20 cellular contexts compared by ENCODE assay signal in genomic region chr2:10733584-10733958, GRCh38. TPM values are rescaled to one million over a fixed set of nuclear protein-coding genes. Genes with fewer than 3 reads are reported as not detected.
DNase-seq lines count a peak whose midpoint lies in the region; ATAC-seq, FAIRE-seq and TF ChIP-seq lines count a peak whose summit lies in the region.
"Had no signal": no experiment of that assay in that cellular context is flagged by ENCODE, and none has a peak within 500 bp of the region (broad histone marks: within the 10 kb centered on the region; RNA-seq: fewer than 3 reads in every experiment).

No MANE protein-coding gene starts in this region.

- no peak overlapping the region for H3K27ac ChIP-seq in HepG2 (ENCODE audit: extremely low read length, insufficient read depth, low read length)
- H3K27ac ChIP-seq in right lobe of liver, result no peak overlapping the region
- H3K27ac ChIP-seq in Peyer's patch, result no peak overlapping the region
- H3K27ac ChIP-seq: PC-9, SJSA1 had no signal

- BruUV-seq in HepG2 (replicated peaks; lab: Mats Ljungman, UMichigan), result no TSS peak

- peak; percentile 31 for DNase-seq in DMS79 treated with DMSO at 0.1 percent for 48 hours (lab: John Stamatoyannopoulos, UW)
- no peak for DNase-seq in DMS79 (lab: John Stamatoyannopoulos, UW)
- DNase-seq in HepG2 (ENCODE audit: low spot score), result no peak
- DNase-seq in right lobe of liver, result no peak
- DNase-seq in iPS-NIHi7 (ENCODE audit: extremely low spot score), result peak; percentile 5
- no peak for DNase-seq in stimulated activated CD4-positive, alpha-beta T cell treated with anti-CD3 and anti-CD28 coated beads, Interleukin-4, amount 100 ng/mL, for 24 hours
- DNase-seq in Peyer's patch, result no peak
- DNase-seq: 8988T; BE2C; CD4-positive, alpha-beta T cell; GDM1; NCI-H1105; PC-9; SW 1271 had no signal

- H4K20me1 ChIP-seq in HepG2 (ENCODE audit: insufficient read depth, low read length), result no peaks in the 10 kb centered on the region

- no peak for TF ChIP-seq EP300 in HepG2 (IDR thresholded peaks at IDR 0.05; ENCODE audit: low read depth in 2 of 2, low read length in 2 of 2)
- no peak for TF ChIP-seq EP300 in HepG2 (CRISPR knock-in tag; IDR thresholded peaks at IDR 0.05; ENCODE audit: borderline replicate concordance)

- H2AFZ ChIP-seq in HepG2 (ENCODE audit: low read length), result no peak overlapping the region
- H2AFZ ChIP-seq: GM23338, PC-9 had no signal

- H3K79me2 ChIP-seq in HepG2 (ENCODE audit: insufficient read depth, low read length), result no peaks in the 10 kb centered on the region

- POLR2A ChIA-PET in HepG2 (lab: Yijun Ruan, JAX), result no interaction called here

- in situ Hi-C loops in HepG2 (cut with HindIII; ENCODE audit: extremely low pct_ligation_motif_present, low pct_unique_long_range_greater_than_20kb), result no loop called here

- no peak for FAIRE-seq in HepG2 (lab: Jason Lieb, UNC)
- FAIRE-seq: GM12891, GM18507 had no signal

- H3K4me3 ChIP-seq in HepG2 (replicated peaks in 1 of 3; ENCODE audit: insufficient read depth in 1 of 3, low read depth in 2 of 3, low read length in 3 of 3) (no peak overlapping the region), right lobe of liver (no peak overlapping the region), Peyer's patch (no peak overlapping the region)
- H3K4me3 ChIP-seq: GM23338, PC-9, SJSA1 had no signal

- WGBS in HepG2 (ENCODE audit: low lambda C conversion rate), result 27% methylated on average over 6 of the region's 6 CpGs
- WGBS in right lobe of liver (ENCODE audit: insufficient coverage, low coverage, low lambda C conversion rate, missing lambda C conversion rate), result 33% methylated on average over 6 of the region's 6 CpGs

- ATAC-seq in HepG2, result peak; percentile 17; the same call in 1 of the 3 replicates
- no peak for ATAC-seq in right lobe of liver
- ATAC-seq in HG03108 (IDR thresholded peaks at IDR 0.05; ENCODE audit: unreplicated experiment), result no peak
- ATAC-seq: GM23338 had no signal

- H3K36me3 ChIP-seq in HepG2 (replicated peaks in 1 of 2; ENCODE audit: control insufficient read depth in 1 of 2, insufficient read depth in 2 of 2, low read length in 2 of 2) (no peaks in the 10 kb centered on the region), right lobe of liver (no peaks in the 10 kb centered on the region), Peyer's patch (no peaks in the 10 kb centered on the region)
- H3K36me3 ChIP-seq: BE2C, SJSA1 had no signal

- no peaks in the 10 kb centered on the region for H3K9me3 ChIP-seq in HepG2 (ENCODE audit: low read length)
- no peaks in the 10 kb centered on the region for H3K9me3 ChIP-seq in right lobe of liver
- no peaks in the 10 kb centered on the region for H3K9me3 ChIP-seq in Peyer's patch
- H3K9me3 ChIP-seq: BE2C, SJSA1 had no signal

- intact Hi-C loops in HepG2 (cut with micrococcal nuclease; ENCODE audit: unreplicated experiment), result no loop called here
- intact Hi-C loops in right lobe of liver (cut with DNase I), result no loop called here

- TF ChIP-seq RAD21 in HepG2 (CRISPR knock-in tag; IDR thresholded peaks at IDR 0.05), result no peak

- no peak overlapping the region for H3K4me2 ChIP-seq in HepG2 (ENCODE audit: low read depth, low read length)
- H3K4me2 ChIP-seq: GM23338, PC-9 had no signal

- H3K4me1 ChIP-seq in HepG2 (ENCODE audit: insufficient read depth, low read length) (peaks cover 14% of the 10 kb centered on the region), right lobe of liver (peaks cover 0 to 9% (median 0%) of the 10 kb centered on the region in 4 donors), Peyer's patch (no peaks in the 10 kb centered on the region)
- H3K4me1 ChIP-seq: BE2C, SJSA1 had no signal

- peaks cover 0 to 31% of the 10 kb centered on the region in 2 experiments; a peak in 2 of 5 replicates for H3K27me3 ChIP-seq in HepG2 (ENCODE audit: control insufficient read depth in 1 of 2, insufficient read depth in 2 of 2, low read length in 2 of 2)
- no peaks in the 10 kb centered on the region for H3K27me3 ChIP-seq in right lobe of liver
- H3K27me3 ChIP-seq in Peyer's patch, result no peaks in the 10 kb centered on the region
- H3K27me3 ChIP-seq: BE2C, SJSA1 had no signal

- H3K9ac ChIP-seq in HepG2 (ENCODE audit: insufficient read depth, low read depth, low read length), result no peak overlapping the region

- no peak for TF ChIP-seq POLR2A in HepG2 (IDR thresholded peaks at IDR 0.05; ENCODE audit: insufficient read depth in 1 of 2, low read depth in 2 of 2, low read length in 2 of 2)
- no peak for TF ChIP-seq POLR2A in right lobe of liver (IDR thresholded peaks at IDR 0.05)
- no peak for TF ChIP-seq POLR2A in Peyer's patch (IDR thresholded peaks at IDR 0.05)

- CTCF ChIA-PET in HepG2 (lab: Yijun Ruan, JAX; ENCODE audit: low intra/inter-chr PET ratio, low total read pairs), result no interaction called here

- TF ChIP-seq CTCF in HepG2 (CRISPR knock-in tag; IDR thresholded peaks at IDR 0.05) (no peak), right lobe of liver (IDR thresholded peaks at IDR 0.05) (no peak), Peyer's patch (IDR thresholded peaks at IDR 0.05) (no peak)

TF ChIP-seq in HepG2, 621 proteins besides CTCF, POLR2A, EP300 and RAD21:
- TF ChIP-seq CENPT (CRISPR knock-in tag; IDR thresholded peaks at IDR 0.05; ENCODE audit: low read depth) (no peak), NR2F2 (IDR thresholded peaks at IDR 0.05; ENCODE audit: borderline replicate concordance, low read depth) (no peak)

RNA-seq across cellular contexts. Expression of gene ATP6V1C2, which starts 12.1 kb away (rescaled TPM):
- total RNA-seq in HepG2 (2016; rRNA removed; fragmentation: Illumina TruSeq; extraction: Trizol), result 0.04 TPM in 1 of 2 replicates, not detected in the other
- not detected in 2 replicates for total RNA-seq in HepG2 (2016; cell fraction: cytosol; rRNA removed; fragmentation: Illumina TruSeq; extraction: Trizol; ENCODE audit: low read depth)
- 0.04 TPM in 1 of 2 replicates, not detected in the other for total RNA-seq in HepG2 (2016; cell fraction: insoluble cytoplasmic fraction; rRNA removed; fragmentation: Illumina TruSeq; extraction: Trizol)
- not detected in 2 replicates for total RNA-seq in HepG2 (2016; cell fraction: membrane; rRNA removed; fragmentation: Illumina TruSeq; extraction: Trizol)
- total RNA-seq in HepG2 (2016; cell fraction: nucleus; rRNA removed; fragmentation: Illumina TruSeq; extraction: Trizol), result 0.09 TPM in 1 of 2 replicates, not detected in the other
- 0.10 and 0.29 TPM in 2 replicates for polyA plus RNA-seq in HepG2 (2011; rRNA removed)
- polyA plus RNA-seq in HepG2 (2011; cell fraction: cytosol; rRNA removed), result 0.05 TPM in 2 replicates
- 0.36 and 2.7 TPM in 2 replicates for polyA plus RNA-seq in HepG2 (2011; cell fraction: nucleus; rRNA removed)
- polyA plus RNA-seq in HepG2 (2012), result 1.4 and 1.5 TPM in 2 replicates
- polyA plus RNA-seq in HepG2 (2016; cell fraction: cytosol; fragmentation: Illumina TruSeq; extraction: Trizol; ENCODE audit: low read depth), result not detected in 2 replicates
- polyA plus RNA-seq in HepG2 (2016; cell fraction: insoluble cytoplasmic fraction; fragmentation: Illumina TruSeq; extraction: Trizol; ENCODE audit: low read depth), result not detected in 2 replicates
- not detected in 2 replicates for polyA plus RNA-seq in HepG2 (2016; cell fraction: membrane; fragmentation: Illumina TruSeq; extraction: Trizol; ENCODE audit: low read depth)
- not detected in 2 replicates for polyA plus RNA-seq in HepG2 (2016; cell fraction: nucleus; fragmentation: Illumina TruSeq; extraction: Trizol; ENCODE audit: insufficient read depth, low read depth)
- polyA minus RNA-seq in HepG2 (2011; rRNA and poly(A)+ RNA removed; ENCODE audit: low replicate concordance), result 7.5 TPM in 1 of 2 replicates, not detected in the other
- polyA minus RNA-seq in HepG2 (2011; cell fraction: cytosol; rRNA and poly(A)+ RNA removed), result 0.44 and 0.69 TPM in 2 replicates
- polyA minus RNA-seq in HepG2 (2011; cell fraction: nucleus; rRNA and poly(A)+ RNA removed), result 0.12 TPM in 1 of 2 replicates, not detected in the other
- total RNA-seq in right lobe of liver, result under 1 TPM in 2 of 6 experiments, not detected in 4; 0.12 to 0.22 TPM
- 10 to 100 TPM in 1 of 4 donors, under 1 TPM in 2, not detected in 1; 0.47 to 37.1 (median 0.54) TPM for total RNA-seq in Peyer's patch
- total RNA-seq: CD4-positive, alpha-beta T cell; PC-9; T-helper 2 cell treated with Interferon-gamma antibody and Interleukin-4, amounts not matched to agents 100 ng/mL and 5 ng/mL, for 36 hours had no signal

RNA-seq across cellular contexts. Expression of gene NOL10, which starts 43.8 kb away (rescaled TPM):
- total RNA-seq in HepG2 (2016; rRNA removed; fragmentation: Illumina TruSeq; extraction: Trizol) (63.0 and 93.7 TPM in 2 replicates), right lobe of liver (10 to 100 TPM in 5 of 6 experiments, 1 to 10 TPM in 1; 7.9 to 16.7 (median 11.5) TPM), Peyer's patch (10 to 100 TPM; 14.4 to 29.7 (median 16.1) TPM)
- total RNA-seq in HepG2 (2016; cell fraction: cytosol; rRNA removed; fragmentation: Illumina TruSeq; extraction: Trizol; ENCODE audit: low read depth), result 30.6 and 36.8 TPM in 2 replicates
- 58.7 and 94.5 TPM in 2 replicates for total RNA-seq in HepG2 (2016; cell fraction: insoluble cytoplasmic fraction; rRNA removed; fragmentation: Illumina TruSeq; extraction: Trizol)
- total RNA-seq in HepG2 (2016; cell fraction: membrane; rRNA removed; fragmentation: Illumina TruSeq; extraction: Trizol), result 26.0 and 30.7 TPM in 2 replicates
- total RNA-seq in HepG2 (2016; cell fraction: nucleus; rRNA removed; fragmentation: Illumina TruSeq; extraction: Trizol), result 48.0 TPM in 2 replicates
- polyA plus RNA-seq in HepG2 (2011; rRNA removed), result 20.1 and 23.0 TPM in 2 replicates
- 9.8 and 14.8 TPM in 2 replicates for polyA plus RNA-seq in HepG2 (2011; cell fraction: cytosol; rRNA removed)
- polyA plus RNA-seq in HepG2 (2011; cell fraction: nucleus; rRNA removed), result 13.3 and 15.1 TPM in 2 replicates
- polyA plus RNA-seq in HepG2 (2012), result 20.6 and 28.7 TPM in 2 replicates
- 7.3 and 8.1 TPM in 2 replicates for polyA plus RNA-seq in HepG2 (2016; cell fraction: cytosol; fragmentation: Illumina TruSeq; extraction: Trizol; ENCODE audit: low read depth)
- 76.1 and 78.2 TPM in 2 replicates for polyA plus RNA-seq in HepG2 (2016; cell fraction: insoluble cytoplasmic fraction; fragmentation: Illumina TruSeq; extraction: Trizol; ENCODE audit: low read depth)
- polyA plus RNA-seq in HepG2 (2016; cell fraction: membrane; fragmentation: Illumina TruSeq; extraction: Trizol; ENCODE audit: low read depth), result 13.2 and 13.8 TPM in 2 replicates
- 41.1 and 41.6 TPM in 2 replicates for polyA plus RNA-seq in HepG2 (2016; cell fraction: nucleus; fragmentation: Illumina TruSeq; extraction: Trizol; ENCODE audit: insufficient read depth, low read depth)
- polyA minus RNA-seq in HepG2 (2011; rRNA and poly(A)+ RNA removed; ENCODE audit: low replicate concordance), result 20.5 and 33.9 TPM in 2 replicates
- 24.4 and 25.4 TPM in 2 replicates for polyA minus RNA-seq in HepG2 (2011; cell fraction: cytosol; rRNA and poly(A)+ RNA removed)
- 53.0 and 56.7 TPM in 2 replicates for polyA minus RNA-seq in HepG2 (2011; cell fraction: nucleus; rRNA and poly(A)+ RNA removed)

Comparison
In these comparisons a context has a peak if more than half of its experiments do, and no peak if none do; other contexts are left out.
1. DNase-seq: peak in DMS79 treated with DMSO at 0.1 percent for 48 hours (single experiment) and iPS-NIHi7 (single experiment); none in DMS79 (single experiment), HepG2 (single experiment), right lobe of liver (0 of 3), stimulated activated CD4-positive, alpha-beta T cell treated with anti-CD3 and anti-CD28 coated beads, Interleukin-4, amount 100 ng/mL, for 24 hours (single experiment) and Peyer's patch (0 of 3).